38 cellular contexts compared by ENCODE assay signal in genomic region chr3:127585813-127586165, GRCh38.
"Had no signal": no experiment of that assay in that cellular context is flagged by ENCODE, and none has a peak within 500 bp of the region (broad histone marks: within the 10 kb centered on the region; RNA-seq: fewer than 3 reads in every experiment).

No MANE protein-coding gene starts in this region.

- H3K4me3 ChIP-seq: MG63, Peyer's patch had no signal

- H3K27me3 ChIP-seq: brain microvascular endothelial cell, MG63, Peyer's patch had no signal

- H3K27ac ChIP-seq: brain microvascular endothelial cell, Peyer's patch, WERI-Rb-1 had no signal

- H3K9me3 ChIP-seq: MG63, Peyer's patch had no signal

- DNase-seq: activated CD4-positive, alpha-beta memory T cell treated with anti-CD3 and anti-CD28 coated beads, Interleukin-2, amount 10 ng/mL, durations not matched to agents 7 days and 5 days; activated CD4-positive, alpha-beta T cell treated with anti-CD3 and anti-CD28 coated beads for 1 hour; activated CD4-positive, alpha-beta T cell treated with anti-CD3 and anti-CD28 coated beads for 48 hours; activated CD4-positive, CD25-positive, alpha-beta regulatory T cell; activated CD8-positive, alpha-beta memory T cell treated with anti-CD3 and anti-CD28 coated beads for 24 hours; activated CD8-positive, alpha-beta memory T cell treated with anti-CD3 and anti-CD28 coated beads, Interleukin-2, amount 10 ng/mL, durations not matched to agents 7 days and 5 days; activated CD8-positive, alpha-beta memory T cell treated with anti-CD3 and anti-CD28 coated beads, Interleukin-2, amount 50 U/mL, for 48 hours; activated effector memory CD4-positive, alpha-beta T cell treated with anti-CD3 and anti-CD28 coated beads, Interleukin-2, amount 50 U/mL, for 16 hours; activated naive CD4-positive, alpha-beta T cell; activated naive CD4-positive, alpha-beta T cell treated with anti-CD3 and anti-CD28 coated beads, Interleukin-2, amount 50 U/mL, for 16 hours; activated naive CD8-positive, alpha-beta T cell treated with anti-CD3 and anti-CD28 coated beads for 36 hours; activated T-cell treated with anti-CD3 and anti-CD28 coated beads, Interleukin-2, amount 50 U/mL, for 72 hours; amniotic stem cell; aorta; brain microvascular endothelial cell; central memory CD4-positive, alpha-beta T cell; MG63; NCI-H1048; NCI-H1105 treated with DMSO at 0.1 percent for 48 hours; NCI-H1436; NCI-H1694; NCI-H1930; NCI-H2081 treated with DMSO at 0.1 percent for 48 hours; NCI-H345; NCI-H526; NCI-H748 treated with DMSO at 0.1 percent for 48 hours; NK-92 treated with Interleukin-12 subunit alpha and Interleukin-12 subunit beta, amount 100 ng/mL, for 24 hours; PC-3; Peyer's patch; RPMI8226; SIG-M5; SW 1271; T-helper 1 cell; T1000; WERI-Rb-1 had no signal

- ATAC-seq: activated CD8-positive, alpha-beta memory T cell treated with anti-CD3 and anti-CD28 coated beads, Interleukin-2, amount 10 ng/mL, durations not matched to agents 7 days and 5 days; activated T-cell treated with anti-CD3 and anti-CD28 coated beads, Interleukin-2, amount 50 U/mL, for 72 hours; activated T-helper 17 cell treated with anti-CD3 and anti-CD28 coated beads, Interleukin-2, amount 50 U/mL, for 72 hours; PC-3; Right ventricle myocardium inferior; SK-N-SH treated with all-trans-retinoic acid at 6 μM for 48 hours had no signal

- H3K36me3 ChIP-seq: brain microvascular endothelial cell, Peyer's patch had no signal
